18 cellular contexts compared by ENCODE assay signal in the genomic region with DNA sequence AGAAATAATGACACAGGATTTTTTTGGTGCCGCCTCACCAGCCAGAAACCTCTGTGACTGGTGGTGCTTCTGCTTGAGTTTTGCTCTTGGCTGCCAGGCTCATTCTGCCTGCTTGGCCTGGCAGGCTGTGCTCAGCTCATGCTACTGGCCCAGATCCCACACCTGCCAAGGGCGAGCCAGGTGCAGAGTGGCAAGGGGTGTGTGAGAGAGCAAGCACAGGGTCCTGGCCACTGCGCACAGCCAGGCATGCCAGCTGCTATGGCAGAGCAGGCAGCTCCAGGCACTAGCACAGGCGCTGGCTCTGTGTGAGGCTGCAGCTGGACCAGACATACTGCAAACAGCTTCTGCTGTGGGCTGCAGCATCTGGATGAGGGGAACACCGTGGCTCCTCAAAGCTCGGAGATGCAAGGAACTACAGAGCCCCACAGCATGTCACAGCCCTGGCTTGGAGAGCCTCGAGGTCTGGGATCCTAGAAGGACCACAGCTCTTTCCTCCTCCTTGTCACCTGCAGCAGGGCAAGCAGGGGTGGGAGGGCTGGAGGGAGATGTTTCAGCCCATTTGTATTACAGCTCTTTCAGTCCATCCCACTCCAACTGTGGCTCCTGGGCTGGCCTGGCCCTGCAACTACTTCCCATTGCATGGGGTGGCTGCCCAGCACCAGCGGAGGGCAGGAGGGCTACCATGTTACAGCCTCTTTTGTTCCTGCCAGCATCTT.
DNase-seq lines count a peak whose midpoint lies in the region; ATAC-seq and TF ChIP-seq lines count a peak whose summit lies in the region.
"Had no signal": no experiment of that assay in that cellular context is flagged by ENCODE, and none has a peak within 500 bp of the region (broad histone marks: within the 10 kb centered on the region; RNA-seq: fewer than 3 reads in every experiment).

No MANE protein-coding gene starts in this region.

- H3K9ac ChIP-seq in mesenchymal stem cell (ENCODE audit: low read length) (no peak overlapping the region), H9 (ENCODE audit: extremely low read depth, insufficient read length, low read length) (no peak overlapping the region)

- H3K14ac ChIP-seq in mesenchymal stem cell (ENCODE audit: low read length in 2 of 2) (no peak overlapping the region), H9 (ENCODE audit: insufficient read depth, low read length) (no peak overlapping the region; the same call in 1 of the 2 replicates)

- H3K9me2 ChIP-seq in PC-9 (ENCODE audit: insufficient read depth), result no peaks in the 10 kb centered on the region

- CTCF ChIA-PET in PC-9 (lab: Charles Lee), result no interaction called here

- H3K4me2 ChIP-seq in mesenchymal stem cell (ENCODE audit: low read length, poor library complexity, severe bottlenecking), result no peak overlapping the region
- H3K4me2 ChIP-seq in PC-9, result no peak overlapping the region
- H3K4me2 ChIP-seq in H9 (ENCODE audit: insufficient read depth, insufficient read length, low read length), result no peak overlapping the region
- H3K4me2 ChIP-seq: GM23338 had no signal

- H4K8ac ChIP-seq in mesenchymal stem cell (ENCODE audit: low read length) (peak overlapping the region; percentile 46), H9 (replicated peaks; ENCODE audit: insufficient read length, low read depth, low read length) (no peak overlapping the region)

- H4K5ac ChIP-seq in H9 (ENCODE audit: insufficient read length, low read depth, low read length), result no peak overlapping the region

- DNase-seq in Right ventricle myocardium superior (peak; percentile 78), cardiac septum (ENCODE audit: low spot score) (no peak), SHP77 (lab: John Stamatoyannopoulos, UW) (peak; percentile 84 to 88), mesenchymal stem cell (no peak), PC-9 (no peak), SKM-1 (lab: John Stamatoyannopoulos, UW; ENCODE audit: unreplicated experiment) (no peak), H9 (no peak)
- DNase-seq: activated naive CD4-positive, alpha-beta T cell treated with Interleukin-2 at 50 U/mL for 16 hours; CD4-positive, alpha-beta T cell; cortex of kidney; mesendoderm; OCI-M1; stimulated activated CD4-positive, alpha-beta T cell treated with anti-CD3 and anti-CD28 coated beads, Interleukin-4, amount 100 ng/mL, for 24 hours; T-helper 2 cell had no signal

- H4K91ac ChIP-seq in mesenchymal stem cell (ENCODE audit: low read length) (no peak overlapping the region), H9 (ENCODE audit: insufficient read length, low read depth, low read length) (no peak overlapping the region)

- H4K20me1 ChIP-seq in PC-9 (ENCODE audit: insufficient read depth), result no peaks in the 10 kb centered on the region
- H4K20me1 ChIP-seq in H9 (ENCODE audit: control insufficient read depth, insufficient read depth, insufficient read length), result no peaks in the 10 kb centered on the region

- POLR2A ChIA-PET in PC-9 (lab: Charles Lee; ENCODE audit: unreplicated experiment), result no interaction called here

- peak overlapping the region in 1 of 2 experiments; percentile 3 for H3K18ac ChIP-seq in mesenchymal stem cell (ENCODE audit: low read depth in 1 of 2, low read length in 2 of 2)
- no peak overlapping the region for H3K18ac ChIP-seq in H9 (ENCODE audit: insufficient read length, low read depth, low read length)

- no peak for TF ChIP-seq CTCF in PC-9 (conservative IDR thresholded peaks at IDR 0.05)
- TF ChIP-seq CTCF in H9 (conservative IDR thresholded peaks at IDR 0.05), result no peak

- H3K79me2 ChIP-seq in PC-9 (ENCODE audit: low read depth), result no peaks in the 10 kb centered on the region
- no peaks in the 10 kb centered on the region for H3K79me2 ChIP-seq in H9 (ENCODE audit: insufficient read depth, low read length)

- H3K36me3 ChIP-seq in mesenchymal stem cell (ENCODE audit: control insufficient read depth in 1 of 2, insufficient read depth in 2 of 2, low read depth in 1 of 2, low read length in 2 of 2) (peaks cover 0 to 5% of the 10 kb centered on the region in 2 experiments), PC-9 (ENCODE audit: low read depth) (no peaks in the 10 kb centered on the region)
- H3K36me3 ChIP-seq: esophagus muscularis mucosa had no signal

- H2AFZ ChIP-seq in mesenchymal stem cell (ENCODE audit: low read depth, low read length), result no peak overlapping the region
- H2AFZ ChIP-seq in PC-9, result no peak overlapping the region
- no peak overlapping the region for H2AFZ ChIP-seq in H9 (ENCODE audit: low read length)
- H2AFZ ChIP-seq: GM23338 had no signal

- H3K79me1 ChIP-seq in mesenchymal stem cell (replicated peaks; ENCODE audit: low read length, poor library complexity, severe bottlenecking) (no peaks in the 10 kb centered on the region), H9 (ENCODE audit: insufficient read depth, low read depth, low read length, poor library complexity, severe bottlenecking) (no peaks in the 10 kb centered on the region)

- no peak overlapping the region for H3K4me3 Mint-ChIP-seq in H9
- H3K4me3 Mint-ChIP-seq: CD4-positive, alpha-beta T cell; GM23338; type B pancreatic cell had no signal

- no peaks in the 10 kb centered on the region for H3K36me3 Mint-ChIP-seq in H9 (ENCODE audit: insufficient read depth in 1 of 3, low read depth in 3 of 3)
- H3K36me3 Mint-ChIP-seq: type B pancreatic cell had no signal

- H2BK5ac ChIP-seq in mesenchymal stem cell (ENCODE audit: low read depth, low read length, poor library complexity, severe bottlenecking) (no peak overlapping the region), H9 (ENCODE audit: insufficient read length, low read length) (no peak overlapping the region)

- no peak overlapping the region for H2AK5ac ChIP-seq in mesenchymal stem cell (ENCODE audit: low read length, severe bottlenecking)
- H2AK5ac ChIP-seq in H9 (ENCODE audit: insufficient read length, low read length), result no peak overlapping the region

- H3K4me3 ChIP-seq in mesenchymal stem cell (ENCODE audit: insufficient read depth in 1 of 2, low read depth in 1 of 2, low read length in 2 of 2) (no peak overlapping the region), PC-9 (no peak overlapping the region)
- H3K4me3 ChIP-seq: esophagus muscularis mucosa, GM23338 had no signal

- H3K27ac ChIP-seq in mesenchymal stem cell (ENCODE audit: low read length, poor library complexity, severe bottlenecking), result no peak overlapping the region
- no peak overlapping the region for H3K27ac ChIP-seq in PC-9
- no peak overlapping the region for H3K27ac ChIP-seq in H9 (ENCODE audit: insufficient read length, low read depth, low read length)
- H3K27ac ChIP-seq: esophagus muscularis mucosa had no signal

- no TSS peak for BruUV-seq in PC-9 (replicated peaks; lab: Mats Ljungman, UMichigan)

- H3K4ac ChIP-seq in mesenchymal stem cell (ENCODE audit: low read depth in 1 of 2, low read length in 2 of 2) (no peak overlapping the region), H9 (ENCODE audit: low read depth, low read length) (no peak overlapping the region)

- H2BK20ac ChIP-seq in H9 (ENCODE audit: low read depth, low read length, poor library complexity, severe bottlenecking), result no peak overlapping the region

- H3K27me3 ChIP-seq in mesenchymal stem cell (ENCODE audit: control insufficient read depth in 1 of 2, insufficient read depth in 1 of 2, low read length in 2 of 2) (no peaks in the 10 kb centered on the region), PC-9 (ENCODE audit: insufficient read depth, low read depth) (no peaks in the 10 kb centered on the region), H9 (ENCODE audit: insufficient read depth, low read length) (no peaks in the 10 kb centered on the region)
- H3K27me3 ChIP-seq: esophagus muscularis mucosa had no signal

- no peaks in the 10 kb centered on the region for H3K9me3 ChIP-seq in mesenchymal stem cell (ENCODE audit: control insufficient read depth, low read length)
- H3K9me3 ChIP-seq in PC-9 (ENCODE audit: insufficient read depth, low read depth), result no peaks in the 10 kb centered on the region
- H3K9me3 ChIP-seq in H9 (ENCODE audit: control insufficient read depth, low read depth, low read length), result no peaks in the 10 kb centered on the region
- H3K9me3 ChIP-seq: esophagus muscularis mucosa had no signal

- no peak overlapping the region for H2BK12ac ChIP-seq in mesenchymal stem cell (ENCODE audit: low read length in 2 of 2)
- no peak overlapping the region for H2BK12ac ChIP-seq in H9 (ENCODE audit: insufficient read length, low read depth, low read length)

- no peaks in the 10 kb centered on the region for H3K23me2 ChIP-seq in H9 (ENCODE audit: insufficient read length, low read depth, low read length, poor library complexity, severe bottlenecking)

- no peak overlapping the region for H3K27ac Mint-ChIP-seq in H9
- H3K27ac Mint-ChIP-seq: CD4-positive, alpha-beta T cell; GM23338; type B pancreatic cell had no signal

- H3K4me1 Mint-ChIP-seq in H9, result peaks cover 18 to 19% of the 10 kb centered on the region in 2 experiments

- ATAC-seq in Right ventricle myocardium superior (ENCODE audit: poor library complexity), result peak; percentile 90
- ATAC-seq in GM19324 (IDR thresholded peaks at IDR 0.05; ENCODE audit: low FRiP score, unreplicated experiment), result no peak
- ATAC-seq: GM23338 had no signal

- H2BK120ac ChIP-seq in mesenchymal stem cell (ENCODE audit: low read depth, low read length) (no peak overlapping the region), H9 (ENCODE audit: low read depth, low read length, poor library complexity, severe bottlenecking) (no peak overlapping the region)

- no peaks in the 10 kb centered on the region for H3F3A ChIP-seq in PC-9 (ENCODE audit: insufficient read depth, low read depth)

- H3K56ac ChIP-seq in H9 (ENCODE audit: insufficient read length, low read depth, low read length), result no peak overlapping the region

- H3K9me3 Mint-ChIP-seq in H9, result no peaks in the 10 kb centered on the region
- H3K9me3 Mint-ChIP-seq: CD4-positive, alpha-beta T cell; type B pancreatic cell had no signal

- WGBS in mesenchymal stem cell, result 83% methylated on average over 7 of the region's 8 CpGs
- no CpG with 5 or more reads among the region's 8 CpGs for WGBS in H9 (ENCODE audit: extremely low coverage, insufficient read length, low lambda C conversion rate)

- H3K23ac ChIP-seq in mesenchymal stem cell (ENCODE audit: low read length in 2 of 2), result peak overlapping the region in 1 of 2 experiments; percentile 16
- H3K23ac ChIP-seq in H9 (ENCODE audit: insufficient read length, low read depth, low read length), result no peak overlapping the region

- H2BK15ac ChIP-seq in mesenchymal stem cell (ENCODE audit: low read depth, poor library complexity, severe bottlenecking) (no peak overlapping the region), H9 (ENCODE audit: low read depth, low read length) (no peak overlapping the region)

- peaks cover 1% of the 10 kb centered on the region for H3K4me1 ChIP-seq in mesenchymal stem cell (ENCODE audit: control insufficient read depth, insufficient read depth, low read depth, low read length)
- no peaks in the 10 kb centered on the region for H3K4me1 ChIP-seq in PC-9 (replicated peaks; ENCODE audit: insufficient read depth)
- H3K4me1 ChIP-seq in H9 (ENCODE audit: insufficient read depth, low read length), result peaks cover 3% of the 10 kb centered on the region; the same call in 1 of the 2 replicates

- no peaks in the 10 kb centered on the region for H3K27me3 Mint-ChIP-seq in H9 (ENCODE audit: low read depth)
- H3K27me3 Mint-ChIP-seq: CD4-positive, alpha-beta T cell; type B pancreatic cell had no signal

- no peak overlapping the region for H3T11ph ChIP-seq in H9 (ENCODE audit: low read length)

- intact Hi-C loops in Right ventricle myocardium superior (cut with DNase I) (no loop called here), cardiac septum (cut with DNase I) (no loop called here), PC-9 (cut with micrococcal nuclease; ENCODE audit: unreplicated experiment) (no loop called here)

Comparison
In these comparisons a context has a peak if more than half of its experiments do, and no peak if none do; other contexts are left out.
1. DNase-seq: peak in Right ventricle myocardium superior (single experiment) and SHP77 (2 of 2); none in cardiac septum (single experiment), mesenchymal stem cell (single experiment), PC-9 (0 of 2), SKM-1 (single experiment) and H9 (single experiment).